In the genomic region with DNA sequence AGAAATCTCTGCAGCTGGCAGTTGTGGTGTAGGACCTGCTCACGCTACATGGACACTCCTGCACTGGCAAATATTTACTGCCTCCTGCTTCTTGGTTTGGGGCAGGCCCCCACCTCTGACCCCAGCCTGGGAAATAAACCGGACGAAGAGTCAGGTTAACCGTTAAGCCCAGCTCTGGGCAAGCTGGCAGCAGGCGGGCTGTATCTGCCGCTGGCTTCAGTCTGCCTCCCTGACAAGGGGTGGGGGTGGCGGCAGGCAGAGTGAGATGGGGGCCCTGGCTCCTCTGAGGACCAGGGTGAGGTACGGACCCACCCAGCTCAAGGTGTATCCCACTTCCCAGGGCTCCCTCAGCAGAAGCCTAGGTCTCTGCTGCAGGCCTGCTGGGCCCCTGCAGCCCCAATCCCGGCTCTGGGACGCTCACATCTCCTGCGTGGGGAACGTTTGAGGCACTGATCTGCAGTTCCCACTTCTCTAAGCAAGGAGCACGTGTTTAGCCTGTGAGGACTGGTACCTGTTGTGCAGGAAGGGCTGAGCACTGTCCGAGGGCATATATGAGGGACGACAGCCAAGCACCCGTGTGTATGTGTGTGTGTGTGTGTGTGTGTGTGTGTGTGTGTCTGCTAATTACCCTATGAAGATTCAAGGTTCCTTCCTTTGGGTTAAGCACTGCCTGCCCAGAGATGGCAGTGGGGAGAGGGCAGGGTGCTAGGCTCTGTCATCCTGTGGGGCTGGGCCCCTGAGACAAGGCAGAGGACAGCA, we compare ENCODE assay signal across 9 cellular contexts. TPM values are rescaled to one million over a fixed set of nuclear protein-coding genes. Genes with fewer than 3 reads are reported as not detected.
A peak's percentile ranks its signal among the peaks of the same experiment; 100 is the strongest.
DNase-seq lines count a peak whose midpoint lies in the region; ATAC-seq, FAIRE-seq and TF ChIP-seq lines count a peak whose summit lies in the region.
"Had no signal": no experiment of that assay in that cellular context is flagged by ENCODE, and none has a peak within 500 bp of the region (broad histone marks: within the 10 kb centered on the region; RNA-seq: fewer than 3 reads in every experiment).

No MANE protein-coding gene starts in this region.

- H3K27ac ChIP-seq in ascending aorta: peak overlapping the region; percentile 59 to 83
- H3K27ac ChIP-seq in lower lobe of right lung: peak overlapping the region; percentile 72
- H3K27ac ChIP-seq in thoracic aorta: peak overlapping the region; percentile 73 to 76

- no peak overlapping the region for H3K27ac Mint-ChIP-seq in activated naive CD8-positive, alpha-beta T cell
- no peak overlapping the region for H3K27ac Mint-ChIP-seq in activated naive CD8-positive, alpha-beta T cell treated with anti-CD3 and anti-CD28 coated beads for 36 hours

- H3K4me1 ChIP-seq in ascending aorta (peaks cover 6 to 7% of the 10 kb centered on the region in 2 donors), lower lobe of right lung (peaks cover 16% of the 10 kb centered on the region), thoracic aorta (ENCODE audit: control insufficient read depth in 1 of 2, low read depth in 2 of 2) (peaks cover 0 to 22% of the 10 kb centered on the region in 2 donors), BE2C (peaks cover under 1% of the 10 kb centered on the region)

- H3K4me3 ChIP-seq in ascending aorta (peak overlapping the region in 1 of 2 donors; percentile 77), lower lobe of right lung (no peak overlapping the region), thoracic aorta (peak overlapping the region; percentile 75), BE2C (ENCODE audit: low read depth, low read length) (no peak overlapping the region)

- peaks cover 2% of the 10 kb centered on the region for H3K4me1 Mint-ChIP-seq in activated naive CD8-positive, alpha-beta T cell (ENCODE audit: low read depth)
- H3K4me1 Mint-ChIP-seq in activated naive CD8-positive, alpha-beta T cell treated with anti-CD3 and anti-CD28 coated beads for 36 hours: peaks cover 3% of the 10 kb centered on the region

- H3K9me3 ChIP-seq in ascending aorta (no peaks in the 10 kb centered on the region), lower lobe of right lung (no peaks in the 10 kb centered on the region), thoracic aorta (no peaks in the 10 kb centered on the region), BE2C (no peaks in the 10 kb centered on the region)

- H3K27me3 ChIP-seq in ascending aorta (no peaks in the 10 kb centered on the region), lower lobe of right lung (ENCODE audit: low read depth) (no peaks in the 10 kb centered on the region), thoracic aorta (replicated peaks; ENCODE audit: insufficient read depth) (no peaks in the 10 kb centered on the region), BE2C (no peaks in the 10 kb centered on the region)

- FAIRE-seq in HTR-8/SVneo (lab: Jason Lieb, UNC): no peak

- H3K36me3 Mint-ChIP-seq in activated naive CD8-positive, alpha-beta T cell: peaks cover 3% of the 10 kb centered on the region
- H3K36me3 Mint-ChIP-seq in activated naive CD8-positive, alpha-beta T cell treated with anti-CD3 and anti-CD28 coated beads for 36 hours: no peaks in the 10 kb centered on the region

- no peaks in the 10 kb centered on the region for H3K9me3 Mint-ChIP-seq in activated naive CD8-positive, alpha-beta T cell (ENCODE audit: low read depth)
- H3K9me3 Mint-ChIP-seq in activated naive CD8-positive, alpha-beta T cell treated with anti-CD3 and anti-CD28 coated beads for 36 hours: no peaks in the 10 kb centered on the region

- H3K27me3 Mint-ChIP-seq in activated naive CD8-positive, alpha-beta T cell: peaks cover 1% of the 10 kb centered on the region
- peaks cover 21% of the 10 kb centered on the region for H3K27me3 Mint-ChIP-seq in activated naive CD8-positive, alpha-beta T cell treated with anti-CD3 and anti-CD28 coated beads for 36 hours

- TF ChIP-seq CTCF in ascending aorta (IDR thresholded peaks at IDR 0.05) (no peak), lower lobe of right lung (IDR thresholded peaks at IDR 0.05) (no peak), thoracic aorta (IDR thresholded peaks at IDR 0.05) (no peak), BE2C (IDR thresholded peaks at IDR 0.05; ENCODE audit: low read depth, low read length) (no peak)

- DNase-seq in activated naive CD8-positive, alpha-beta T cell treated with anti-CD3 and anti-CD28 coated beads for 36 hours: no peak
- DNase-seq in ascending aorta (ENCODE audit: low spot score in 2 of 2) (no peak), lower lobe of right lung (no peak), thoracic aorta (ENCODE audit: low spot score) (no peak), BE2C (no peak), HTR-8/SVneo (ENCODE audit: insufficient read length, low spot score) (no peak)
- DNase-seq: T-helper 9 cell had no signal

- H3K4me3 Mint-ChIP-seq in activated naive CD8-positive, alpha-beta T cell: peak overlapping the region; percentile 41
- no peak overlapping the region for H3K4me3 Mint-ChIP-seq in activated naive CD8-positive, alpha-beta T cell treated with anti-CD3 and anti-CD28 coated beads for 36 hours

- intact Hi-C loops in ascending aorta (cut with DNase I) (loop anchor here (2.0 kb wide), 1 partner anchor 39 kb away; a partner anchor contains a TSS), lower lobe of right lung (cut with DNase I) (no loop called here)

- H3K36me3 ChIP-seq in ascending aorta: peaks cover 0 to 6% of the 10 kb centered on the region in 2 donors
- peaks cover 7% of the 10 kb centered on the region for H3K36me3 ChIP-seq in lower lobe of right lung
- peaks cover 2% of the 10 kb centered on the region for H3K36me3 ChIP-seq in thoracic aorta
- no peaks in the 10 kb centered on the region for H3K36me3 ChIP-seq in BE2C

- ATAC-seq in lower lobe of right lung: peak; percentile 3 to 4
- ATAC-seq in thoracic aorta (ENCODE audit: insufficient number of reproducible peaks, low FRiP score, low read depth): no peak
- ATAC-seq in HG02623 (IDR thresholded peaks at IDR 0.05; ENCODE audit: unreplicated experiment): no peak

RNA-seq across cellular contexts. Expression of a gene that starts 1.1 kb away (rescaled TPM):
- 1 to 10 TPM in 1 of 2 experiments, under 1 TPM in 1; 0.91 to 1.1 TPM for total RNA-seq in activated naive CD8-positive, alpha-beta T cell treated with anti-CD3 and anti-CD28 coated beads for 36 hours
- total RNA-seq in ascending aorta: 22.7 TPM
- 10.2 TPM for total RNA-seq in lower lobe of right lung
- total RNA-seq in thoracic aorta: 10 to 100 TPM; 13.7 to 18.7 TPM
- polyA plus RNA-seq in BE2C (2012; ENCODE audit: insufficient read depth, insufficient read length, low read depth): 8.6 TPM

RNA-seq across cellular contexts. Expression of a gene that starts 9.0 kb away (rescaled TPM):
- total RNA-seq in activated naive CD8-positive, alpha-beta T cell treated with anti-CD3 and anti-CD28 coated beads for 36 hours: 10 to 100 TPM; 11.1 to 12.3 TPM
- not detected for total RNA-seq in ascending aorta
- 65.1 TPM for total RNA-seq in lower lobe of right lung
- total RNA-seq in thoracic aorta: 1 to 10 TPM; 3.4 to 3.7 TPM
- polyA plus RNA-seq in BE2C (2012; ENCODE audit: insufficient read depth, insufficient read length, low read depth): 14.6 TPM

RNA-seq across cellular contexts. Expression of a gene that starts 38.2 kb away (rescaled TPM):
- total RNA-seq in activated naive CD8-positive, alpha-beta T cell treated with anti-CD3 and anti-CD28 coated beads for 36 hours: 100 to 1,000 TPM; 221 to 222 TPM
- 113 TPM for total RNA-seq in ascending aorta
- 66.8 TPM for total RNA-seq in lower lobe of right lung
- 100 to 1,000 TPM in 1 of 2 donors, 10 to 100 TPM in 1; 98.0 to 153 TPM for total RNA-seq in thoracic aorta
- 546 TPM for polyA plus RNA-seq in BE2C (2012; ENCODE audit: insufficient read depth, insufficient read length, low read depth)

RNA-seq across cellular contexts. Expression of a gene that starts 39.1 kb away (rescaled TPM):
- 100 to 1,000 TPM; 127 to 145 TPM for total RNA-seq in activated naive CD8-positive, alpha-beta T cell treated with anti-CD3 and anti-CD28 coated beads for 36 hours
- total RNA-seq in ascending aorta (80.0 TPM), lower lobe of right lung (120 TPM), thoracic aorta (10 to 100 TPM; 81.9 to 83.4 TPM)
- polyA plus RNA-seq in BE2C (2012; ENCODE audit: insufficient read depth, insufficient read length, low read depth): 49.5 TPM

Comparison
In these comparisons a context has a peak if more than half of its experiments do, and no peak if none do; other contexts are left out.
1. ATAC-seq: peak in lower lobe of right lung (2 of 2); none in thoracic aorta (single experiment) and HG02623 (single experiment).
2. Peak in every context shown above with its lines, with median percentiles within 50 percentile points of each other: H3K27ac ChIP-seq.